Comparison of ENCODE assay signal across 8 cellular contexts in genomic region chr2:164896634-164897033, GRCh38. TPM values are rescaled to one million over a fixed set of nuclear protein-coding genes. Genes with fewer than 3 reads are reported as not detected.
DNase-seq lines count a peak whose midpoint lies in the region; ATAC-seq and TF ChIP-seq lines count a peak whose summit lies in the region.

No MANE protein-coding gene starts in this region.

- peak; percentile 99 for ATAC-seq in GM19035 (IDR thresholded peaks at IDR 0.05; ENCODE audit: unreplicated experiment)
- ATAC-seq in HG03095 (IDR thresholded peaks at IDR 0.05; ENCODE audit: unreplicated experiment) = peak; percentile 99
- peak; percentile 66 for ATAC-seq in naive thymus-derived CD4-positive, alpha-beta T cell

- no peaks in the 10 kb centered on the region for H3K36me3 ChIP-seq in naive thymus-derived CD4-positive, alpha-beta T cell (ENCODE audit: control insufficient read depth in 2 of 3, insufficient read depth in 3 of 3, low read length in 3 of 3)
- H3K36me3 ChIP-seq in testis (ENCODE audit: low read depth, missing control alignments) = no peaks in the 10 kb centered on the region

- H3K27me3 ChIP-seq in naive thymus-derived CD4-positive, alpha-beta T cell (ENCODE audit: control insufficient read depth in 2 of 2, insufficient read depth in 2 of 2, low read length in 2 of 2) = no peaks in the 10 kb centered on the region
- no peaks in the 10 kb centered on the region for H3K27me3 ChIP-seq in testis

- peaks cover 0 to 9% (median 0%) of the 10 kb centered on the region in 7 donors for H3K4me1 Mint-ChIP-seq in naive thymus-derived CD4-positive, alpha-beta T cell

- DNase-seq in A172 (ENCODE audit: low spot score) (peak; percentile 87), SW 1271 (lab: John Stamatoyannopoulos, UW) (peak; percentile 20 to 61), SHP77 (lab: John Stamatoyannopoulos, UW) (no peak), testis (no peak), NCI-H1105 treated with DMSO at 0.1 percent for 48 hours (lab: John Stamatoyannopoulos, UW) (no peak)
- no peak for DNase-seq in naive thymus-derived CD4-positive, alpha-beta T cell

- H3K4me1 ChIP-seq in naive thymus-derived CD4-positive, alpha-beta T cell (ENCODE audit: control insufficient read depth in 2 of 2, insufficient read depth in 2 of 2, low read length in 2 of 2) = no peaks in the 10 kb centered on the region
- H3K4me1 ChIP-seq in testis = no peaks in the 10 kb centered on the region

- no peak overlapping the region for H3K27ac ChIP-seq in naive thymus-derived CD4-positive, alpha-beta T cell (ENCODE audit: low read depth, low read length)
- H3K27ac ChIP-seq in testis = no peak overlapping the region

- no peak for TF ChIP-seq CTCF in testis (IDR thresholded peaks at IDR 0.05)

- no peak overlapping the region for H3K27ac Mint-ChIP-seq in naive thymus-derived CD4-positive, alpha-beta T cell

- peaks cover 0 to 16% (median 4%) of the 10 kb centered on the region in 11 donors for H3K9me3 Mint-ChIP-seq in naive thymus-derived CD4-positive, alpha-beta T cell

- no peak for TF ChIP-seq POLR2A in testis (IDR thresholded peaks at IDR 0.05)

- POLR2A ChIA-PET in naive thymus-derived CD4-positive, alpha-beta T cell (lab: Charles Lee) = no interaction called here

- H3K4me3 Mint-ChIP-seq in naive thymus-derived CD4-positive, alpha-beta T cell = no peak overlapping the region

- H3K36me3 Mint-ChIP-seq in naive thymus-derived CD4-positive, alpha-beta T cell = no peaks in the 10 kb centered on the region

- H3K9me3 ChIP-seq in naive thymus-derived CD4-positive, alpha-beta T cell (ENCODE audit: control insufficient read depth in 2 of 3, low read length in 3 of 3) = no peaks in the 10 kb centered on the region
- no peaks in the 10 kb centered on the region for H3K9me3 ChIP-seq in testis

- intact Hi-C loops in naive thymus-derived CD4-positive, alpha-beta T cell (cut with micrococcal nuclease) = loop anchor here in 1 of 2 donors (2.0 kb wide), 1 partner anchor 14 kb away; no protein-coding TSS in a partner anchor
- intact Hi-C loops in testis (cut with DNase I; ENCODE audit: low total_unique reads) = no loop called here

- peaks cover 0 to 14% (median 0%) of the 10 kb centered on the region in 5 donors for H3K27me3 Mint-ChIP-seq in naive thymus-derived CD4-positive, alpha-beta T cell

- no peak overlapping the region for H3K4me3 ChIP-seq in naive thymus-derived CD4-positive, alpha-beta T cell (ENCODE audit: low read length)
- no peak overlapping the region for H3K4me3 ChIP-seq in testis

- CTCF ChIA-PET in naive thymus-derived CD4-positive, alpha-beta T cell (lab: Charles Lee) = no interaction called here

- 68 to 91% methylated on average over 1 of the region's 1 CpG for WGBS in testis, 2 donors

RNA-seq across cellular contexts. Expression of gene COBLL1, which starts 55.0 kb away (rescaled TPM):
- 6.7 and 9.8 TPM in 2 replicates for total RNA-seq in A172 (2014; rRNA removed; shearing (Covaris generic))
- 1 to 10 TPM in 2 of 5 experiments, under 1 TPM in 2, not detected in 1; 0.27 to 8.0 (median 1.7) TPM for total RNA-seq in naive thymus-derived CD4-positive, alpha-beta T cell
- under 1 TPM in 1 of 2 donors, not detected in 1; 0.22 TPM for polyA plus RNA-seq in naive thymus-derived CD4-positive, alpha-beta T cell
- total RNA-seq in testis = 10 to 100 TPM; 14.5 to 17.3 TPM
- 5.4 TPM for polyA plus RNA-seq in testis (ENCODE audit: insufficient read depth, low read depth, low replicate concordance)

RNA-seq across cellular contexts. Expression of gene SLC38A11, which starts 58.7 kb away (rescaled TPM):
- total RNA-seq in A172 (2014; rRNA removed; shearing (Covaris generic)) = not detected in 2 replicates
- under 1 TPM in 1 of 5 experiments, not detected in 4; 0.49 TPM for total RNA-seq in naive thymus-derived CD4-positive, alpha-beta T cell
- polyA plus RNA-seq in naive thymus-derived CD4-positive, alpha-beta T cell = not detected
- total RNA-seq in testis = 1 to 10 TPM; 1.2 to 5.9 TPM
- polyA plus RNA-seq in testis (ENCODE audit: insufficient read depth, low read depth, low replicate concordance) = 0.58 TPM

Comparison
In these comparisons a context has a peak if more than half of its experiments do, and no peak if none do; other contexts are left out.
1. DNase-seq: peak in A172 (single experiment) and SW 1271 (2 of 2); none in naive thymus-derived CD4-positive, alpha-beta T cell (0 of 9), SHP77 (0 of 2), testis (single experiment) and NCI-H1105 treated with DMSO at 0.1 percent for 48 hours (single experiment).
2. Peak in every context shown above with its lines, with median percentiles within 50 percentile points of each other: ATAC-seq.